11 cellular contexts compared by ENCODE assay signal in the genomic region with DNA sequence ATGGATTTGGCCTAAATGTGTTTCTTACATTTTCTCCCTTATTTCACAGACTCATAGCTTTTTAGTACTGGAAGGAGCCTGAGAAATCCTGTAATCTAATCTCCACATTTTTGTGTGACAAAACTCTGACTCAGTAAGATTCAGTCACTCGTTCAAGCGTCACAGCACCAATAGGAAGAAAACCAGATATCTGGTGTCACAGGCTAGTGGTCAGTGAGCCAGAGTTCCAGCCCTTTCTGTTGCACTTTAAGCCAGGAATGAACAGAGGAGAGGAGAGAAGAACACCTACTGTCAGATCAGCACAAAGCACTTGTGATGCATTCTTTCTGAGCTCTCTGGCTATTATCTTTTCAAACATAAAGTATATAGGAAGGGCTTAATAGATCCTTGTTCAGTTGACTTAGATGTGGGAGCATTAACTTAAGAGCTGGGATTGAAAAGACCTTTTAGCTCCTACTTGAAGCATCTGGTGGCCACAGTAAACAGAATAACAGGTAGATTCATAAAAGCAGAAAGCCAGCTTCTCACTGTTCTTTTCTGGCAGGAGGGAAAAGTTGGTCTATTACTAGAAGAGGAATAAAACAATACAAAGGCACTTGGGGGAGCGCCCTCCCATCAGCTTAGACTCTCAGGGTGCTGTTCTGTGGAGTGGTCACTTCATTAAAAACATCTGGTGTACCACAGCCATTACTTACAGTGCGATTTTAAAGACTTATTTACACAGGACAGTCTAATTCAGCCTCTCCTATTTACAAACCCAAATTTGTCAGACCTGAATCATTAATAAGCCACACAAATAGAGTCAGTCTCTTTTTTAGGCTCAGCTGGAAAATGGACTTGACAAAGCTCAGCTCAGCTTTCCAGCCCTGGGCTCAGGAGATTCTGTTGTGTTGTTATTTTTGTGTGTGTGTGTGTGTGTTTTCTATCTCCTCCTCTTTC. TPM values are rescaled to one million over a fixed set of nuclear protein-coding genes. Genes with fewer than 3 reads are reported as not detected.
DNase-seq lines count a peak whose midpoint lies in the region; ATAC-seq and TF ChIP-seq lines count a peak whose summit lies in the region.
"Had no signal": no experiment of that assay in that cellular context is flagged by ENCODE, and none has a peak within 500 bp of the region (broad histone marks: within the 10 kb centered on the region; RNA-seq: fewer than 3 reads in every experiment).

No MANE protein-coding gene starts in this region.

- no peak overlapping the region for H3K4me3 Mint-ChIP-seq in activated CD4-positive, alpha-beta T cell treated with anti-CD3 and anti-CD28 coated beads, Interleukin-2, amount 10 ng/mL, durations not matched to agents 24 days and 14 days
- H3K4me3 Mint-ChIP-seq: immature natural killer cell had no signal

- H3K4me1 Mint-ChIP-seq in activated CD4-positive, alpha-beta T cell treated with anti-CD3 and anti-CD28 coated beads, Interleukin-2, amount 10 ng/mL, durations not matched to agents 24 days and 14 days, result no peaks in the 10 kb centered on the region

- peaks cover 12% of the 10 kb centered on the region for H3K9me3 Mint-ChIP-seq in activated CD4-positive, alpha-beta T cell treated with anti-CD3 and anti-CD28 coated beads, Interleukin-2, amount 10 ng/mL, durations not matched to agents 24 days and 14 days

- peaks cover 52% of the 10 kb centered on the region for H3K27me3 Mint-ChIP-seq in activated CD4-positive, alpha-beta T cell treated with anti-CD3 and anti-CD28 coated beads, Interleukin-2, amount 10 ng/mL, durations not matched to agents 24 days and 14 days

- intact Hi-C loops in Right ventricle myocardium inferior (cut with DNase I) (no loop called here), cardiac septum (cut with DNase I) (no loop called here)
- intact Hi-C loops in activated CD4-positive, alpha-beta T cell treated with anti-CD3 and anti-CD28 coated beads, Interleukin-2, amount 10 ng/mL, durations not matched to agents 24 days and 14 days (cut with micrococcal nuclease), result no loop called here

- H3K27ac Mint-ChIP-seq in activated CD4-positive, alpha-beta T cell treated with anti-CD3 and anti-CD28 coated beads, Interleukin-2, amount 10 ng/mL, durations not matched to agents 24 days and 14 days, result no peak overlapping the region
- H3K27ac Mint-ChIP-seq: immature natural killer cell had no signal

- DNase-seq in Right ventricle myocardium inferior (ENCODE audit: missing footprints), result no peak
- DNase-seq in cardiac septum (ENCODE audit: low spot score), result no peak
- peak; percentile 92 for DNase-seq in amniotic epithelial cell (ENCODE audit: low read depth)
- peak; percentile 35 for DNase-seq in iPS-NIHi11 (ENCODE audit: low spot score)
- DNase-seq in activated CD4-positive, alpha-beta T cell treated with anti-CD3 and anti-CD28 coated beads, Interleukin-2, amount 10 ng/mL, durations not matched to agents 24 days and 14 days, result no peak
- DNase-seq in stimulated activated CD4-positive, alpha-beta T cell treated with anti-CD3 and anti-CD28 coated beads, Interleukin-2, amount 100 ng/mL, for 24 hours, result no peak
- DNase-seq in GM10266 (ENCODE audit: extremely low spot score), result no peak
- DNase-seq: anterior cingulate cortex, immature natural killer cell, NCI-H1694 had no signal

- no peak for TF ChIP-seq CTCF in GM10266 (IDR thresholded peaks at IDR 0.05; ENCODE audit: control insufficient read depth, insufficient read depth, low read depth, missing control alignments)

- no peaks in the 10 kb centered on the region for H3K36me3 Mint-ChIP-seq in activated CD4-positive, alpha-beta T cell treated with anti-CD3 and anti-CD28 coated beads, Interleukin-2, amount 10 ng/mL, durations not matched to agents 24 days and 14 days (ENCODE audit: low read depth)

- ATAC-seq in Right ventricle myocardium inferior (peak; percentile 88), GM21367 (IDR thresholded peaks at IDR 0.05; ENCODE audit: unreplicated experiment) (no peak)

RNA-seq across cellular contexts. Expression of gene NID2, which starts 12.2 kb away (rescaled TPM):
- total RNA-seq in Right ventricle myocardium inferior, result 41.8 TPM
- total RNA-seq in cardiac septum, result 37.3 TPM
- 0.09 TPM in 2 replicates for total RNA-seq in activated CD4-positive, alpha-beta T cell treated with anti-CD3 and anti-CD28 coated beads, Interleukin-2, amount 10 ng/mL, durations not matched to agents 24 days and 14 days

Comparison
In these comparisons a context has a peak if more than half of its experiments do, and no peak if none do; other contexts are left out.
1. DNase-seq: peak in amniotic epithelial cell (single experiment) and iPS-NIHi11 (single experiment); none in Right ventricle myocardium inferior (single experiment), cardiac septum (single experiment), activated CD4-positive, alpha-beta T cell treated with anti-CD3 and anti-CD28 coated beads, Interleukin-2, amount 10 ng/mL, durations not matched to agents 24 days and 14 days (single experiment), stimulated activated CD4-positive, alpha-beta T cell treated with anti-CD3 and anti-CD28 coated beads, Interleukin-2, amount 100 ng/mL, for 24 hours (0 of 2) and GM10266 (single experiment).
2. RNA of gene NID2, which starts 12.2 kb away (total RNA-seq): 41.8 TPM in Right ventricle myocardium inferior (single experiment) and 37.3 TPM in cardiac septum (single experiment); 0.09 TPM in activated CD4-positive, alpha-beta T cell treated with anti-CD3 and anti-CD28 coated beads, Interleukin-2, amount 10 ng/mL, durations not matched to agents 24 days and 14 days; every median in the first group is over 10 times any median in the second.